ENCODE assay signal across 19 cellular contexts in the genomic region with DNA sequence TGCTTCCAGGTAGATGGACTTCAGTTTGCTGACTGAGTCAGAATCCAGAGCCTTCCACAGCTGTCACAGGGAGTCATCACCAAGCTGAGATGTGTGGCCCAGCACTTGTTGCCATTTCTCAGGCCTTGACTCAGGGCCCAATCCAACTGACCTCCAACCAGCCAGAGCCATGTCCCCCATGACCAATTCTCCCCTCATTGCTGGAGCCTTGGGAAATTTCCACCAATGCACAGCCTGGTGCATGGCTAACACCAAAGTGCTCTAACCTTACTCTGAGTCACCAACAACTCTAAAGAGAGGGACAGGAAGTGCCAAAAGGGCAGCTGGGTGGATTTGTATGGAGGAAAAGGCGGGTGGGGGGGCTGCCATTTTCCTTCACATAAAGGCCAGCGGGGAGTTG. TPM values are rescaled to one million over a fixed set of nuclear protein-coding genes. Genes with fewer than 3 reads are reported as not detected.
A peak's percentile ranks its signal among the peaks of the same experiment; 100 is the strongest.
DNase-seq lines count a peak whose midpoint lies in the region; ATAC-seq lines count a peak whose summit lies in the region.
"Had no signal": no experiment of that assay in that cellular context is flagged by ENCODE, and none has a peak within 500 bp of the region (broad histone marks: within the 10 kb centered on the region; RNA-seq: fewer than 3 reads in every experiment).

No MANE protein-coding gene starts in this region.

- no peak for ATAC-seq in HG02870 (IDR thresholded peaks at IDR 0.05; ENCODE audit: unreplicated experiment)
- ATAC-seq in HG03571 (IDR thresholded peaks at IDR 0.05; ENCODE audit: unreplicated experiment) = no peak
- ATAC-seq: CD8-positive, alpha-beta T cell had no signal

- DNase-seq in HT1080 (ENCODE audit: low read depth) (peak; percentile 49), RPMI7951 (ENCODE audit: low read depth) (peak; percentile 76), kidney tubule cell (ENCODE audit: low spot score) (peak; percentile 10), inferior parietal cortex (ENCODE audit: extremely low spot score) (no peak)
- no peak for DNase-seq in stimulated activated CD4-positive, alpha-beta T cell treated with anti-CD3 and anti-CD28 coated beads, Interleukin-4, amount 100 ng/mL, for 1 hour
- DNase-seq: C1 segment of cervical spinal cord; Caco-2; CD4-positive, CD25-positive, alpha-beta regulatory T cell; CD8-positive, alpha-beta T cell; DMS153; DND-41; EL; GF-D8; GM23248; H7; HCEC 1CT had no signal

RNA-seq across cellular contexts. Expression of gene GLI3, which starts 13.4 kb away (rescaled TPM):
- total RNA-seq in HT1080 (2014; rRNA removed; shearing (Covaris generic)) = 4.2 and 5.9 TPM in 2 replicates
- polyA plus RNA-seq in HT1080 (2015; cell fraction: cytosol; rRNA removed) = 5.1 and 8.5 TPM in 2 replicates
- polyA plus RNA-seq in HT1080 (2015; cell fraction: nucleus; rRNA removed) = 4.7 and 6.2 TPM in 2 replicates
- total RNA-seq in RPMI7951 (2014; rRNA removed; shearing (Covaris generic)) = 7.7 and 10.0 TPM in 2 replicates
- total RNA-seq: CD4-positive, CD25-positive, alpha-beta regulatory T cell; G401 had no signal
- polyA plus RNA-seq: CD4-positive, CD25-positive, alpha-beta regulatory T cell had no signal

Comparison
In these comparisons a context has a peak if more than half of its experiments do, and no peak if none do; other contexts are left out.
1. DNase-seq: peak in HT1080 (single experiment), RPMI7951 (single experiment) and kidney tubule cell (single experiment); none in inferior parietal cortex (single experiment) and stimulated activated CD4-positive, alpha-beta T cell treated with anti-CD3 and anti-CD28 coated beads, Interleukin-4, amount 100 ng/mL, for 1 hour (single experiment).